In genomic region chr10:61866700-61867368, GRCh38 we compare ENCODE assay signal across 14 cellular contexts. TPM values are rescaled to one million over a fixed set of nuclear protein-coding genes. Genes with fewer than 3 reads are reported as not detected.
DNase-seq lines count a peak whose midpoint lies in the region; ATAC-seq and TF ChIP-seq lines count a peak whose summit lies in the region.
"Had no signal": no experiment of that assay in that cellular context is flagged by ENCODE, and none has a peak within 500 bp of the region (broad histone marks: within the 10 kb centered on the region; RNA-seq: fewer than 3 reads in every experiment).

No MANE protein-coding gene starts in this region.

- H3K27ac ChIP-seq in suprapubic skin = peak overlapping the region; percentile 4

- no peak for TF ChIP-seq POLR2A in suprapubic skin (IDR thresholded peaks at IDR 0.05)

- TF ChIP-seq EP300 in suprapubic skin (IDR thresholded peaks at IDR 0.05) = no peak

- no peaks in the 10 kb centered on the region for H3K27me3 ChIP-seq in suprapubic skin

- POLR2A ChIA-PET in activated CD8-positive, alpha-beta T cell treated with anti-CD3 and anti-CD28 coated beads, Interleukin-2, amount 10 ng/mL, durations not matched to agents 7 days and 5 days (lab: Charles Lee) = interaction anchor here (1.0 kb wide), 1 partner anchor 171 kb away, joined by 3 read pairs; no protein-coding TSS in a partner anchor

- H3K36me3 ChIP-seq in suprapubic skin = no peaks in the 10 kb centered on the region

- DNase-seq in activated naive CD4-positive, alpha-beta T cell treated with anti-CD3 and anti-CD28 coated beads for 36 hours = no peak
- no peak for DNase-seq in activated naive CD4-positive, alpha-beta T cell (lab: John Stamatoyannopoulos, UW)
- no peak for DNase-seq in activated CD8-positive, alpha-beta T cell treated with anti-CD3 and anti-CD28 coated beads, Interleukin-2, amount 10 ng/mL, durations not matched to agents 7 days and 5 days
- DNase-seq in left lobe of liver (ENCODE audit: low spot score) (no peak), suprapubic skin (ENCODE audit: low spot score in 2 of 2) (no peak), SHP77 (lab: John Stamatoyannopoulos, UW) (no peak), HPDE6-E6E7 (ENCODE audit: extremely low spot score) (no peak)
- DNase-seq: KBM-7, kidney glomerular epithelial cell, NCI-H1694, NCI-H524 had no signal

- peaks cover 17% of the 10 kb centered on the region for H3K4me1 Mint-ChIP-seq in activated naive CD4-positive, alpha-beta T cell treated with anti-CD3 and anti-CD28 coated beads for 36 hours (ENCODE audit: low read depth)
- peaks cover 13% of the 10 kb centered on the region for H3K4me1 Mint-ChIP-seq in activated CD8-positive, alpha-beta T cell treated with anti-CD3 and anti-CD28 coated beads, Interleukin-2, amount 10 ng/mL, durations not matched to agents 7 days and 5 days (ENCODE audit: low read depth)
- H3K4me1 Mint-ChIP-seq: neural crest cell had no signal

- H3K4me3 ChIP-seq in suprapubic skin = peak overlapping the region; percentile 52

- CTCF ChIA-PET in activated naive CD4-positive, alpha-beta T cell treated with anti-CD3 and anti-CD28 coated beads for 36 hours (lab: Charles Lee) = interaction anchor here (0.7 to 1.3 kb wide), 6 partner anchors 10 to 116 kb away, joined by 3 to 12 read pairs (median 4); no protein-coding TSS in a partner anchor
- CTCF ChIA-PET in activated CD8-positive, alpha-beta T cell treated with anti-CD3 and anti-CD28 coated beads, Interleukin-2, amount 10 ng/mL, durations not matched to agents 7 days and 5 days (lab: Charles Lee) = interaction anchor here (0.8 to 2.6 kb wide), 5 partner anchors 8 to 726 kb away, joined by 3 to 24 read pairs (median 3); no protein-coding TSS in a partner anchor

- no peak for TF ChIP-seq CTCF in suprapubic skin (IDR thresholded peaks at IDR 0.05)

- 80% methylated on average over 3 of the region's 3 CpGs for WGBS in suprapubic skin

- peaks cover 3% of the 10 kb centered on the region for H3K4me1 ChIP-seq in suprapubic skin

- H3K9me3 ChIP-seq in suprapubic skin = no peaks in the 10 kb centered on the region

- intact Hi-C loops in activated naive CD4-positive, alpha-beta T cell treated with anti-CD3 and anti-CD28 coated beads for 36 hours (cut with micrococcal nuclease) = loop anchor here (1.0 kb wide), 1 partner anchor 116 kb away; no protein-coding TSS in a partner anchor

- H3K4me3 Mint-ChIP-seq in activated naive CD4-positive, alpha-beta T cell treated with anti-CD3 and anti-CD28 coated beads for 36 hours = peak overlapping the region; percentile 42
- H3K4me3 Mint-ChIP-seq in activated CD8-positive, alpha-beta T cell treated with anti-CD3 and anti-CD28 coated beads, Interleukin-2, amount 10 ng/mL, durations not matched to agents 7 days and 5 days = no peak overlapping the region
- H3K4me3 Mint-ChIP-seq: neural crest cell, type B pancreatic cell had no signal

- no peaks in the 10 kb centered on the region for H3K9me3 Mint-ChIP-seq in activated naive CD4-positive, alpha-beta T cell treated with anti-CD3 and anti-CD28 coated beads for 36 hours
- H3K9me3 Mint-ChIP-seq in activated CD8-positive, alpha-beta T cell treated with anti-CD3 and anti-CD28 coated beads, Interleukin-2, amount 10 ng/mL, durations not matched to agents 7 days and 5 days (ENCODE audit: insufficient read depth) = no peaks in the 10 kb centered on the region
- H3K9me3 Mint-ChIP-seq: neural crest cell, type B pancreatic cell had no signal

- H3K36me3 Mint-ChIP-seq in activated naive CD4-positive, alpha-beta T cell treated with anti-CD3 and anti-CD28 coated beads for 36 hours (ENCODE audit: low read depth) = no peaks in the 10 kb centered on the region
- no peaks in the 10 kb centered on the region for H3K36me3 Mint-ChIP-seq in activated CD8-positive, alpha-beta T cell treated with anti-CD3 and anti-CD28 coated beads, Interleukin-2, amount 10 ng/mL, durations not matched to agents 7 days and 5 days (ENCODE audit: low read depth)
- H3K36me3 Mint-ChIP-seq: type B pancreatic cell had no signal

- H3K27ac Mint-ChIP-seq in activated naive CD4-positive, alpha-beta T cell treated with anti-CD3 and anti-CD28 coated beads for 36 hours = no peak overlapping the region
- peak overlapping the region; percentile 60 for H3K27ac Mint-ChIP-seq in activated CD8-positive, alpha-beta T cell treated with anti-CD3 and anti-CD28 coated beads, Interleukin-2, amount 10 ng/mL, durations not matched to agents 7 days and 5 days
- H3K27ac Mint-ChIP-seq: type B pancreatic cell had no signal

- H3K27me3 Mint-ChIP-seq in activated naive CD4-positive, alpha-beta T cell treated with anti-CD3 and anti-CD28 coated beads for 36 hours (ENCODE audit: low read depth) = no peaks in the 10 kb centered on the region
- peaks cover 4% of the 10 kb centered on the region for H3K27me3 Mint-ChIP-seq in activated CD8-positive, alpha-beta T cell treated with anti-CD3 and anti-CD28 coated beads, Interleukin-2, amount 10 ng/mL, durations not matched to agents 7 days and 5 days (ENCODE audit: low read depth)
- H3K27me3 Mint-ChIP-seq: type B pancreatic cell had no signal

- no peak for ATAC-seq in activated CD8-positive, alpha-beta T cell treated with anti-CD3 and anti-CD28 coated beads, Interleukin-2, amount 10 ng/mL, durations not matched to agents 7 days and 5 days
- ATAC-seq in left lobe of liver (peak; percentile 10), GM18502 (IDR thresholded peaks at IDR 0.05; ENCODE audit: poor library complexity, unreplicated experiment) (no peak)

RNA-seq across cellular contexts. Expression of gene ARID5B, which starts 34.7 kb away (rescaled TPM):
- 10 to 100 TPM; 86.3 to 87.1 TPM for total RNA-seq in activated naive CD4-positive, alpha-beta T cell treated with anti-CD3 and anti-CD28 coated beads for 36 hours
- total RNA-seq in activated CD8-positive, alpha-beta T cell treated with anti-CD3 and anti-CD28 coated beads, Interleukin-2, amount 10 ng/mL, durations not matched to agents 7 days and 5 days = 10 to 100 TPM; 18.0 to 21.6 TPM
- total RNA-seq in left lobe of liver = 3.8 TPM
- 10 to 100 TPM; 45.4 to 75.2 (median 71.9) TPM for total RNA-seq in suprapubic skin
